Comparison of ENCODE assay signal across 11 cellular contexts in the genomic region with DNA sequence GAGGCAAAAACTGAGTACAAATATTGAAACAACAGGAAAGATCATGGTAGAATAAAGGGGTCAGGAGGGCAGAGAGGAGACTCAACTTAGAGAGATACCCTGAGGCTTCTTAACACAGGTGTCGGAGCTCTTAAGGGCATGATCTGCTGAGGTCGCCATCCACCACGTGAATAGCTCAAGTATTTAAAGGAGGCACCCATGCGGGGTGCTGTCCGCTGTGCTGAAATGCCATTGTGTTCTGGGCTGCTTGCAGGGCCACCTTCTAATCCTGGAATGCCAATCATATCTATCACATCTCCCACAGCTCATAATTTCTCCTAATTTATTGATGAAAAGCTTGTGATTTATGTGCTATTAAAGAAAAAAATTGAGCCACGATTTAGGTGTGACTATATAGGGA.
DNase-seq lines count a peak whose midpoint lies in the region; ATAC-seq, FAIRE-seq and TF ChIP-seq lines count a peak whose summit lies in the region.
"Had no signal": no experiment of that assay in that cellular context is flagged by ENCODE, and none has a peak within 500 bp of the region (broad histone marks: within the 10 kb centered on the region; RNA-seq: fewer than 3 reads in every experiment).

No MANE protein-coding gene starts in this region.

- TF ChIP-seq POLR2A in H54 (IDR thresholded peaks at IDR 0.05; ENCODE audit: low read depth, low read length) = no peak

- H3K27ac Mint-ChIP-seq in immature natural killer cell = no peak overlapping the region
- H3K27ac Mint-ChIP-seq: T-helper 17 cell had no signal

- no peak for ATAC-seq in GM21367 (IDR thresholded peaks at IDR 0.05; ENCODE audit: unreplicated experiment)
- ATAC-seq: T-helper 17 cell had no signal

- no peaks in the 10 kb centered on the region for H3K4me1 Mint-ChIP-seq in immature natural killer cell
- H3K4me1 Mint-ChIP-seq: T-helper 17 cell had no signal

- CTCF ChIA-PET in RWPE1 (lab: Yijun Ruan, JAX) = no interaction called here

- H3K27ac ChIP-seq in RWPE1 = no peak overlapping the region
- H3K27ac ChIP-seq: adrenal gland, thoracic aorta had no signal

- no peaks in the 10 kb centered on the region for H3K9me3 Mint-ChIP-seq in immature natural killer cell

- DNase-seq in AG08395 (ENCODE audit: low spot score) (peak; percentile 50), H54 (ENCODE audit: insufficient read length, low spot score) (peak; percentile 7), RWPE1 (ENCODE audit: low spot score) (peak; percentile 16), foreskin melanocyte (peak; percentile 4), frontal cortex (ENCODE audit: low spot score in 2 of 2) (no peak), NCI-H2081 treated with DMSO at 0.1 percent for 48 hours (lab: John Stamatoyannopoulos, UW) (no peak), immature natural killer cell (no peak)
- DNase-seq: T-helper 17 cell had no signal

- H3K27me3 Mint-ChIP-seq in immature natural killer cell (ENCODE audit: low read depth in 3 of 3) = peaks cover 8 to 14% (median 14%) of the 10 kb centered on the region in 3 donors

- FAIRE-seq in H54 (lab: Jason Lieb, UNC) (no peak), frontal cortex (lab: Jason Lieb, UNC) (no peak)

- H3K36me3 Mint-ChIP-seq in immature natural killer cell = no peaks in the 10 kb centered on the region

- TF ChIP-seq CTCF in RWPE1 (conservative IDR thresholded peaks at IDR 0.05; ENCODE audit: low read depth) = no peak

- H3K4me3 Mint-ChIP-seq in immature natural killer cell = no peak overlapping the region
- H3K4me3 Mint-ChIP-seq: T-helper 17 cell had no signal

- POLR2A ChIA-PET in RWPE1 (lab: Yijun Ruan, JAX; ENCODE audit: low non-redundant PET) = interaction anchor here (0.6 kb wide), 1 partner anchor 1695 kb away, joined by 8 read pairs; no protein-coding TSS in a partner anchor

Comparison
In these comparisons a context has a peak if more than half of its experiments do, and no peak if none do; other contexts are left out.
1. DNase-seq: peak in AG08395 (single experiment), H54 (single experiment), RWPE1 (single experiment) and foreskin melanocyte (single experiment); none in frontal cortex (0 of 2), NCI-H2081 treated with DMSO at 0.1 percent for 48 hours (single experiment) and immature natural killer cell (0 of 3).